In genomic region chr7:24967696-24968095, GRCh38 we compare ENCODE assay signal across 1 cellular context.
TF ChIP-seq lines count a peak whose summit lies in the region.

No MANE protein-coding gene starts in this region.

TF ChIP-seq in K562, 482 proteins besides CTCF, POLR2A, EP300 and RAD21 (continued from another document):
- TF ChIP-seq MLLT1 (IDR thresholded peaks at IDR 0.05) (peak in 1 of 2 experiments; percentile 68; a peak in 1 of 4 replicates), SNRNP70 (optimal IDR thresholded peaks at IDR 0.05; ENCODE audit: low read depth, low read length) (no peak), GTF2A2 (tag; IDR thresholded peaks at IDR 0.05) (no peak), PTBP1 (IDR thresholded peaks at IDR 0.05; ENCODE audit: low read depth, low read length) (no peak)
